In genomic region chr13:99465454-99465853, GRCh38 we compare ENCODE assay signal across 16 cellular contexts. TPM values are rescaled to one million over a fixed set of nuclear protein-coding genes. Genes with fewer than 3 reads are reported as not detected.
DNase-seq lines count a peak whose midpoint lies in the region; ATAC-seq and TF ChIP-seq lines count a peak whose summit lies in the region.
"Had no signal": no experiment of that assay in that cellular context is flagged by ENCODE, and none has a peak within 500 bp of the region (broad histone marks: within the 10 kb centered on the region; RNA-seq: fewer than 3 reads in every experiment).

No MANE protein-coding gene starts in this region.

- peaks cover 13% of the 10 kb centered on the region for H3K9me3 Mint-ChIP-seq in activated CD4-positive, alpha-beta T cell treated with anti-CD3 and anti-CD28 coated beads, Interleukin-2, amount 10 ng/mL, durations not matched to agents 24 days and 14 days
- no peaks in the 10 kb centered on the region for H3K9me3 Mint-ChIP-seq in WTC11

- no peak for DNase-seq in activated CD4-positive, alpha-beta T cell treated with anti-CD3 and anti-CD28 coated beads, Interleukin-2, amount 10 ng/mL, durations not matched to agents 24 days and 14 days
- no peak for DNase-seq in activated CD4-positive, alpha-beta T cell treated with anti-CD3 and anti-CD28 coated beads for 4 hours
- DNase-seq in NCI-H1694 treated with DMSO at 0.1 percent for 48 hours (lab: John Stamatoyannopoulos, UW), result peak; percentile 95
- DNase-seq in WTC11 (ENCODE audit: low spot score), result no peak
- DNase-seq in stimulated activated CD4-positive, alpha-beta T cell treated with anti-CD3 and anti-CD28 coated beads, Interleukin-4, amount 100 ng/mL, for 1 hour, result no peak
- no peak for DNase-seq in NCI-H2029 treated with DMSO at 0.1 percent for 48 hours (lab: John Stamatoyannopoulos, UW)
- no peak for DNase-seq in DMS53 (lab: John Stamatoyannopoulos, UW)
- DNase-seq: mesendoderm, MG63, testis had no signal

- H3K4me1 Mint-ChIP-seq in activated CD4-positive, alpha-beta T cell treated with anti-CD3 and anti-CD28 coated beads, Interleukin-2, amount 10 ng/mL, durations not matched to agents 24 days and 14 days, result peaks cover 25% of the 10 kb centered on the region
- peaks cover 8% of the 10 kb centered on the region for H3K4me1 Mint-ChIP-seq in WTC11

- CTCF ChIA-PET in WTC11 (lab: Charles Lee), result interaction anchor here (1.0 kb wide), 1 partner anchor 200 kb away, joined by 4 read pairs; no protein-coding TSS in a partner anchor

- peaks cover 54 to 55% of the 10 kb centered on the region in 2 experiments for H3K4me1 ChIP-seq in neutrophil (ENCODE audit: control insufficient read depth in 1 of 2, insufficient read depth in 1 of 2, low read depth in 1 of 2, low read length in 1 of 2)
- H3K4me1 ChIP-seq: A549, parathyroid adenoma, testis had no signal

- no peaks in the 10 kb centered on the region for H3K9me3 ChIP-seq in neutrophil
- H3K9me3 ChIP-seq: MG63, SJSA1, testis had no signal

- no peaks in the 10 kb centered on the region for H3K36me3 ChIP-seq in neutrophil
- H3K36me3 ChIP-seq: MG63, SJSA1 had no signal

- peaks cover 7% of the 10 kb centered on the region for H3K27me3 Mint-ChIP-seq in activated CD4-positive, alpha-beta T cell treated with anti-CD3 and anti-CD28 coated beads, Interleukin-2, amount 10 ng/mL, durations not matched to agents 24 days and 14 days
- no peaks in the 10 kb centered on the region; the same call in none of the 2 replicates for H3K27me3 Mint-ChIP-seq in WTC11 (ENCODE audit: low read depth)
- H3K27me3 Mint-ChIP-seq: brain had no signal

- H3K27me3 ChIP-seq in neutrophil, result no peaks in the 10 kb centered on the region
- H3K27me3 ChIP-seq: MG63, SJSA1, testis had no signal

- H3K27ac Mint-ChIP-seq in activated CD4-positive, alpha-beta T cell treated with anti-CD3 and anti-CD28 coated beads, Interleukin-2, amount 10 ng/mL, durations not matched to agents 24 days and 14 days, result peak overlapping the region; percentile 90
- H3K27ac Mint-ChIP-seq in WTC11, result no peak overlapping the region
- H3K27ac Mint-ChIP-seq: brain had no signal

- no peak overlapping the region for H3K4me3 Mint-ChIP-seq in activated CD4-positive, alpha-beta T cell treated with anti-CD3 and anti-CD28 coated beads, Interleukin-2, amount 10 ng/mL, durations not matched to agents 24 days and 14 days
- no peak overlapping the region for H3K4me3 Mint-ChIP-seq in WTC11
- H3K4me3 Mint-ChIP-seq: brain had no signal

- POLR2A ChIA-PET in WTC11 (lab: Charles Lee), result interaction anchor here (0.5 kb wide), 1 partner anchor 420 kb away, joined by 4 read pairs; no protein-coding TSS in a partner anchor

- H3K4me3 ChIP-seq in neutrophil (ENCODE audit: low read depth in 1 of 2, low read length in 1 of 2), result no peak overlapping the region
- H3K4me3 ChIP-seq: A549, MG63, SJSA1, testis had no signal

- H3K27ac ChIP-seq in neutrophil, result peak overlapping the region; percentile 83
- H3K27ac ChIP-seq: A549, parathyroid adenoma, testis, VCaP had no signal

- peaks cover 6% of the 10 kb centered on the region for H3K36me3 Mint-ChIP-seq in activated CD4-positive, alpha-beta T cell treated with anti-CD3 and anti-CD28 coated beads, Interleukin-2, amount 10 ng/mL, durations not matched to agents 24 days and 14 days (ENCODE audit: low read depth)
- no peaks in the 10 kb centered on the region for H3K36me3 Mint-ChIP-seq in WTC11
- H3K36me3 Mint-ChIP-seq: brain had no signal

- TF ChIP-seq CTCF in WTC11 (IDR thresholded peaks at IDR 0.05) (no peak), neutrophil (IDR thresholded peaks at IDR 0.05) (no peak)

- ATAC-seq in WTC11, result peak; percentile 41
- ATAC-seq: A549 had no signal

- intact Hi-C loops in activated CD4-positive, alpha-beta T cell treated with anti-CD3 and anti-CD28 coated beads, Interleukin-2, amount 10 ng/mL, durations not matched to agents 24 days and 14 days (cut with micrococcal nuclease), result no loop called here

TF ChIP-seq in WTC11, 78 proteins besides CTCF, POLR2A, EP300 and RAD21:
- TF ChIP-seq ZNF425 (CRISPR knock-in tag; conservative IDR thresholded peaks at IDR 0.05), result no peak
- no peak for TF ChIP-seq TEAD4 (CRISPR knock-in tag; IDR thresholded peaks at IDR 0.05)
- TF ChIP-seq NFATC4 (CRISPR knock-in tag; IDR thresholded peaks at IDR 0.05), result no peak
- no peak for TF ChIP-seq NR3C1 (CRISPR knock-in tag; conservative IDR thresholded peaks at IDR 0.05; ENCODE audit: low read depth)
- TF ChIP-seq TEAD1 (CRISPR knock-in tag; IDR thresholded peaks at IDR 0.05), result no peak

RNA-seq across cellular contexts. Expression of gene TM9SF2, which starts 35.8 kb away (rescaled TPM):
- 57.8 and 60.2 TPM in 2 replicates for total RNA-seq in activated CD4-positive, alpha-beta T cell treated with anti-CD3 and anti-CD28 coated beads, Interleukin-2, amount 10 ng/mL, durations not matched to agents 24 days and 14 days
- total RNA-seq in WTC11 (2021), result 81.9 to 84.0 TPM (median 81.9 TPM) in 3 replicates
